ENCODE assay signal across 28 cellular contexts in genomic region chr2:149465873-149466272, GRCh38.
"Had no signal": no experiment of that assay in that cellular context is flagged by ENCODE, and none has a peak within 500 bp of the region (broad histone marks: within the 10 kb centered on the region; RNA-seq: fewer than 3 reads in every experiment).

No MANE protein-coding gene starts in this region.

- H3K27me3 Mint-ChIP-seq: activated CD4-positive, alpha-beta T cell treated with anti-CD3 and anti-CD28 coated beads for 36 hours; activated naive CD4-positive, alpha-beta T cell treated with anti-CD3 and anti-CD28 coated beads, Interleukin-2, amount 50 U/mL, for 24 hours; brain; naive B cell; T-cell had no signal

- H3K36me3 ChIP-seq: ascending aorta, heart left ventricle, left lung, lower lobe of right lung, sigmoid colon, suprapubic skin, tibial artery had no signal

- H3K4me3 ChIP-seq: ascending aorta, coronary artery, dorsolateral prefrontal cortex, heart left ventricle, left lung, lower lobe of right lung, pancreas, psoas muscle, sigmoid colon, suprapubic skin, tibial artery had no signal

- H3K4me1 ChIP-seq: ascending aorta, heart left ventricle, left lung, lower lobe of right lung, pancreas, psoas muscle, sigmoid colon, suprapubic skin, tibial artery had no signal

- ATAC-seq: activated CD4-positive, alpha-beta T cell treated with anti-CD3 and anti-CD28 coated beads for 36 hours; activated CD8-positive, alpha-beta memory T cell treated with anti-CD3 and anti-CD28 coated beads, Interleukin-2, amount 10 ng/mL, durations not matched to agents 7 days and 5 days; activated CD8-positive, alpha-beta T cell treated with anti-CD3 and anti-CD28 coated beads, Interleukin-2, amount 10 ng/mL, durations not matched to agents 7 days and 5 days; heart left ventricle; left lung; lower lobe of right lung; pancreas; psoas muscle; T-cell had no signal

- DNase-seq: activated CD4-positive, alpha-beta T cell treated with anti-CD3 and anti-CD28 coated beads for 36 hours; activated CD4-positive, CD25-positive, alpha-beta regulatory T cell; activated CD8-positive, alpha-beta memory T cell treated with anti-CD3 and anti-CD28 coated beads, Interleukin-2, amount 10 ng/mL, durations not matched to agents 7 days and 5 days; activated CD8-positive, alpha-beta T cell treated with anti-CD3 and anti-CD28 coated beads, Interleukin-2, amount 10 ng/mL, durations not matched to agents 7 days and 5 days; activated T-cell treated with anti-CD3 and anti-CD28 coated beads, Interleukin-2, amount 50 U/mL, for 48 hours; dorsolateral prefrontal cortex; effector memory CD4-positive, alpha-beta T cell; erythroblast; heart left ventricle; kidney glomerular epithelial cell; left lung; lower lobe of right lung; naive B cell; pancreas; psoas muscle; sigmoid colon; small intestine; stimulated activated CD4-positive, alpha-beta T cell treated with anti-CD3 and anti-CD28 coated beads, Interleukin-1b, Interleukin-23, amount 100 ng/mL, for 48 hours; stimulated activated naive CD4-positive, alpha-beta T cell; T-cell; tibial artery had no signal

- H3K27me3 ChIP-seq: ascending aorta, dorsolateral prefrontal cortex, heart left ventricle, pancreas, sigmoid colon, suprapubic skin, tibial artery had no signal

- H3K4me3 Mint-ChIP-seq: activated CD4-positive, alpha-beta T cell treated with anti-CD3 and anti-CD28 coated beads for 36 hours; activated CD8-positive, alpha-beta memory T cell treated with anti-CD3 and anti-CD28 coated beads, Interleukin-2, amount 10 ng/mL, durations not matched to agents 7 days and 5 days; activated CD8-positive, alpha-beta T cell treated with anti-CD3 and anti-CD28 coated beads, Interleukin-2, amount 10 ng/mL, durations not matched to agents 7 days and 5 days; activated naive CD4-positive, alpha-beta T cell treated with anti-CD3 and anti-CD28 coated beads, Interleukin-2, amount 50 U/mL, for 24 hours; brain; naive B cell; T-cell; T-helper 2 cell treated with Interferon-gamma antibody and Interleukin-4, amounts not matched to agents 5 μg/mL and 100 μg/mL, for 36 hours had no signal

- H3K36me3 Mint-ChIP-seq: activated naive CD4-positive, alpha-beta T cell treated with anti-CD3 and anti-CD28 coated beads, Interleukin-2, amount 50 U/mL, for 24 hours; T-cell had no signal

- H3K27ac Mint-ChIP-seq: activated CD4-positive, alpha-beta T cell treated with anti-CD3 and anti-CD28 coated beads for 36 hours; activated CD8-positive, alpha-beta memory T cell treated with anti-CD3 and anti-CD28 coated beads, Interleukin-2, amount 10 ng/mL, durations not matched to agents 7 days and 5 days; activated CD8-positive, alpha-beta T cell treated with anti-CD3 and anti-CD28 coated beads, Interleukin-2, amount 10 ng/mL, durations not matched to agents 7 days and 5 days; activated naive CD4-positive, alpha-beta T cell treated with anti-CD3 and anti-CD28 coated beads, Interleukin-2, amount 50 U/mL, for 24 hours; activated T-helper 2 cell treated with anti-CD3 and anti-CD28 coated beads, Interferon-gamma antibody, Interleukin-2, Interleukin-4, amounts not matched to agents 10 μg/mL and 5 μg/mL and 100 μg/mL, durations not matched to agents 14 hours and 24 hours and 36 hours; brain; naive B cell; T-cell; T-helper 2 cell treated with Interferon-gamma antibody and Interleukin-4, amounts not matched to agents 5 μg/mL and 100 μg/mL, for 36 hours had no signal

- H3K9me3 ChIP-seq: ascending aorta, pancreas, psoas muscle, suprapubic skin had no signal

- H3K4me1 Mint-ChIP-seq: activated naive CD4-positive, alpha-beta T cell treated with anti-CD3 and anti-CD28 coated beads, Interleukin-2, amount 50 U/mL, for 24 hours; naive B cell; T-cell had no signal

- H3K27ac ChIP-seq: ascending aorta, coronary artery, dorsolateral prefrontal cortex, heart left ventricle, left lung, lower lobe of right lung, pancreas, psoas muscle, sigmoid colon, suprapubic skin, tibial artery had no signal

- FAIRE-seq: pancreas, small intestine had no signal
